Comparison of ENCODE assay signal across 8 cellular contexts in the genomic region with DNA sequence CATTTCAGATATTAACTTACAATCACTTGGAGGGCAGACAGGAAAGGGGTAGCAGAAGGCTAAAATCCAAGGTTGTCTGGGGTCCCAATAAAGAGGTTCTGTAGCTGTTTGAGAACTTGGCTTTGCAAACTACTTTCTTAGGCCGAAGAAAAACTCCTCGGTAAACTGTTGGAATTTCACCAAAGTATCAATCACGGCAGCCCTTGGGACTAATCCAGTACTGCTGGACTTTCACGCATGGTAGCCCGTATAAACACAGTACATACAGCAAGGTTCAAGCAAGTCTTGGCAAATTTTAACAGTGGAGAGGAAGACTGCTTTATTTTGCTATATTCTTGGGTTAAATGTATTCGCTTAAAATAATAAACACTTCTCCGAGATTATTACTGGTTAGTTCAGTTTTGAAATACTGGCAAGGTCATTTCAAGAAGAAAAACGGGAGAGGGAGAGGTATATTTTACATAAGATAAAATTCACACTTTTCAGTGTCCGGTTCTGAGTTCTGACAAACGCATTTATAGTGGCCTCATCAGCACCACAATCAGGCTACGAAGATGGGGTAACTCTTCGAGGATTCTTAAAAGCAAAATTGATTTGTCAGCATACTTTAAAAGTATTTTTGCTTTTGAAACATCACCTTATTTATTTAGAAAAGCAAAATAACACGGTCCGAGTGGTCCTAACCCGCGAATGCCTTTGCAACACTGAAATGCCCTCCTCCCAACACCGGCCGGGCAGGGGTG. TPM values are rescaled to one million over a fixed set of nuclear protein-coding genes. Genes with fewer than 3 reads are reported as not detected.
DNase-seq lines count a peak whose midpoint lies in the region; ATAC-seq and TF ChIP-seq lines count a peak whose summit lies in the region.

No MANE protein-coding gene starts in this region.

- no peak overlapping the region for H2BK5ac ChIP-seq in mesenchymal stem cell (ENCODE audit: low read depth, low read length, poor library complexity, severe bottlenecking)

- peak overlapping the region; percentile 79 for H3K9ac ChIP-seq in mesenchymal stem cell (ENCODE audit: low read length)

- no peak overlapping the region for H2BK12ac ChIP-seq in mesenchymal stem cell (ENCODE audit: low read length in 2 of 2)

- peak overlapping the region; percentile 80 for H3K4me3 ChIP-seq in cardiac muscle cell
- peak overlapping the region; percentile 69 to 96 (median 83) for H3K4me3 ChIP-seq in breast epithelium
- H3K4me3 ChIP-seq in mesenchymal stem cell (ENCODE audit: insufficient read depth in 1 of 2, low read depth in 1 of 2, low read length in 2 of 2): peak overlapping the region; percentile 86 to 93
- H3K4me3 ChIP-seq in uterus: peak overlapping the region; percentile 46 to 96

- no peak overlapping the region for H4K91ac ChIP-seq in mesenchymal stem cell (ENCODE audit: low read length)

- no peak overlapping the region for H2BK120ac ChIP-seq in mesenchymal stem cell (ENCODE audit: low read depth, low read length)

- H3K27me3 ChIP-seq in cardiac muscle cell: no peaks in the 10 kb centered on the region
- no peaks in the 10 kb centered on the region for H3K27me3 ChIP-seq in breast epithelium
- H3K27me3 ChIP-seq in mesenchymal stem cell (ENCODE audit: control insufficient read depth in 1 of 2, insufficient read depth in 1 of 2, low read length in 2 of 2): no peaks in the 10 kb centered on the region
- H3K27me3 ChIP-seq in uterus: no peaks in the 10 kb centered on the region

- DNase-seq in cardiac muscle cell (ENCODE audit: low read depth in 1 of 2, low spot score in 1 of 2) (no peak), left cardiac atrium (no peak), breast epithelium (ENCODE audit: low spot score in 2 of 2) (no peak), mesenchymal stem cell (no peak), uterus (no peak), NCI-H2196 treated with DMSO at 0.1 percent for 48 hours (lab: John Stamatoyannopoulos, UW; ENCODE audit: unreplicated experiment) (no peak), cerebellar cortex (ENCODE audit: low spot score) (no peak), UCSD-AML1 (lab: John Stamatoyannopoulos, UW; ENCODE audit: unreplicated experiment) (no peak)

- H3K79me1 ChIP-seq in mesenchymal stem cell (replicated peaks; ENCODE audit: low read length, poor library complexity, severe bottlenecking): no peaks in the 10 kb centered on the region

- H4K8ac ChIP-seq in mesenchymal stem cell (ENCODE audit: low read length): no peak overlapping the region

- no peak overlapping the region for H2AK5ac ChIP-seq in mesenchymal stem cell (ENCODE audit: low read length, severe bottlenecking)

- H3K9me3 ChIP-seq in cardiac muscle cell (ENCODE audit: low read depth) (no peaks in the 10 kb centered on the region), breast epithelium (no peaks in the 10 kb centered on the region), mesenchymal stem cell (ENCODE audit: control insufficient read depth, low read length) (no peaks in the 10 kb centered on the region), uterus (no peaks in the 10 kb centered on the region)

- no peak for ATAC-seq in left cardiac atrium

- H3K4me1 ChIP-seq in cardiac muscle cell (ENCODE audit: low read depth) (peaks cover 23% of the 10 kb centered on the region), breast epithelium (peaks cover 5 to 29% of the 10 kb centered on the region in 2 donors), mesenchymal stem cell (ENCODE audit: control insufficient read depth, insufficient read depth, low read depth, low read length) (peaks cover 7% of the 10 kb centered on the region), uterus (peaks cover 7 to 9% of the 10 kb centered on the region in 2 donors)

- TF ChIP-seq CTCF in cardiac muscle cell (IDR thresholded peaks at IDR 0.05; ENCODE audit: low read depth, low read length) (no peak), breast epithelium (IDR thresholded peaks at IDR 0.05) (no peak), uterus (IDR thresholded peaks at IDR 0.05) (peak in 1 of 4 experiments; percentile 9)

- no peak overlapping the region for H3K23ac ChIP-seq in mesenchymal stem cell (ENCODE audit: low read length in 2 of 2)

- intact Hi-C loops in left cardiac atrium (cut with DNase I) (no loop called here), breast epithelium (cut with DNase I; ENCODE audit: low total_unique reads) (no loop called here), uterus (cut with DNase I; ENCODE audit: low total_unique reads) (no loop called here)

- H3K36me3 ChIP-seq in cardiac muscle cell (no peaks in the 10 kb centered on the region), breast epithelium (no peaks in the 10 kb centered on the region), mesenchymal stem cell (ENCODE audit: control insufficient read depth in 1 of 2, insufficient read depth in 2 of 2, low read depth in 1 of 2, low read length in 2 of 2) (peaks cover 0 to 4% of the 10 kb centered on the region in 2 experiments), uterus (no peaks in the 10 kb centered on the region)

- peak overlapping the region; percentile 94 for H3K27ac ChIP-seq in cardiac muscle cell
- peak overlapping the region; percentile 96 to 97 for H3K27ac ChIP-seq in breast epithelium
- peak overlapping the region; percentile 17 for H3K27ac ChIP-seq in mesenchymal stem cell (ENCODE audit: low read length, poor library complexity, severe bottlenecking)
- peak overlapping the region; percentile 77 to 94 for H3K27ac ChIP-seq in uterus

- H3K4me2 ChIP-seq in mesenchymal stem cell (ENCODE audit: low read length, poor library complexity, severe bottlenecking): peak overlapping the region; percentile 97

- no peak overlapping the region for H3K14ac ChIP-seq in mesenchymal stem cell (ENCODE audit: low read length in 2 of 2)

- no peak overlapping the region for H3K4ac ChIP-seq in mesenchymal stem cell (ENCODE audit: low read depth in 1 of 2, low read length in 2 of 2)

- WGBS in mesenchymal stem cell: 40% methylated on average over 17 of the region's 18 CpGs

- no peak overlapping the region for H2BK15ac ChIP-seq in mesenchymal stem cell (ENCODE audit: low read depth, poor library complexity, severe bottlenecking)

- TF ChIP-seq POLR2A in breast epithelium (IDR thresholded peaks at IDR 0.05) (no peak), uterus (IDR thresholded peaks at IDR 0.05) (no peak)

- H2AFZ ChIP-seq in mesenchymal stem cell (ENCODE audit: low read depth, low read length): no peak overlapping the region

- peak overlapping the region in 1 of 2 experiments; percentile 81 for H3K18ac ChIP-seq in mesenchymal stem cell (ENCODE audit: low read depth in 1 of 2, low read length in 2 of 2)

RNA-seq across cellular contexts. Expression of gene SETD3, which starts 1.3 kb away (rescaled TPM):
- total RNA-seq in cardiac muscle cell (59.4 and 67.5 TPM in 2 replicates), left cardiac atrium (100 to 1,000 TPM in 1 of 2 donors, 10 to 100 TPM in 1; 77.7 to 116 TPM), breast epithelium (100 to 1,000 TPM in 1 of 3 donors, 10 to 100 TPM in 2; 79.0 to 101 (median 89.9) TPM), uterus (100 to 1,000 TPM in 3 of 4 donors, 10 to 100 TPM in 1; 98.1 to 151 (median 121) TPM)
- 60.1 and 71.4 TPM in 2 replicates for polyA plus RNA-seq in cardiac muscle cell
- polyA plus RNA-seq in mesenchymal stem cell (2013, experiment 1 of 2): 32.0 TPM
- 31.1 TPM for polyA plus RNA-seq in mesenchymal stem cell (2013, experiment 2 of 2)

RNA-seq across cellular contexts. Expression of gene CCNK, which starts 1.9 kb away (rescaled TPM):
- 14.2 and 17.3 TPM in 2 replicates for total RNA-seq in cardiac muscle cell
- polyA plus RNA-seq in cardiac muscle cell: 13.3 and 13.7 TPM in 2 replicates
- total RNA-seq in left cardiac atrium: 10 to 100 TPM; 31.4 to 38.6 TPM
- 10 to 100 TPM; 23.0 to 29.0 (median 23.9) TPM for total RNA-seq in breast epithelium
- polyA plus RNA-seq in mesenchymal stem cell (2013, experiment 1 of 2): 60.7 TPM
- polyA plus RNA-seq in mesenchymal stem cell (2013, experiment 2 of 2): 59.2 TPM
- total RNA-seq in uterus: 10 to 100 TPM; 17.4 to 43.2 (median 34.4) TPM

Comparison
In these comparisons a context has a peak if more than half of its experiments do, and no peak if none do; other contexts are left out.
1. H3K27ac ChIP-seq: peak in every context shown above with its lines; median percentile 96 in breast epithelium; 94 in cardiac muscle cell; 86 in uterus; 17 in mesenchymal stem cell.